ENCODE assay signal across 8 cellular contexts in the genomic region with DNA sequence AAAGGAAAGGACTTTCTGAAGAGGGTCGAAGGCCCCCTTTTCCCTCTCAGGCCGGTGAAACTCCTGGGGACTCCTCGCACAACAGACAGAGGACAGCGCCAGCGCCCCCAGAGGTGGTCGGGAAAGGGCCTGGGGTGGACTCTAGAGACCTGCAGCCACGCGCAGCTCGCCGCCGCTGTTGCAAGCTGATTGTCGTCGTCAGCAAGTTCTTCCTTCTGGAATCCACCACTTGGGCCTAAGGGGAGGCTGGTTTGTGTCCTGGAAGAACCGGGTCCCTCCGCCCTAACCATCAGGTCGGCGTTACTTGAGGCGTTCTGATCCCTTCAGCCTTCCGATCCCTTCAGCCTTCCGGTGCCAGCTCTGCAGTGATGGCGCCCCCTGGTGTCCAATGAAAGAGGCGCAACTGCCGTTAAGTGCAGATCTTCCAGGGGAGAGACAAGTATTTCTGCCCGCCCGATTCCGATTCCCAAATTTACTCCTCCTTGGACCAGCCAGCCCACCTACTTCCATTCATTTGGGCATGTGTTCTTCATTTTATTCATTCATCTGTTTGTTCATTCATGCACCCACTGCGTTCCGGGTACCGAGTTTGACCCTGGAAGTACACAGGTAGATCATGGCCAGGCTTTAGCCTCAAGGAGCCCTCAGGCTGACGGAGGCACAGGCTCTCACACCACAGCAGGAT.
DNase-seq lines count a peak whose midpoint lies in the region; ATAC-seq and TF ChIP-seq lines count a peak whose summit lies in the region.

No MANE protein-coding gene starts in this region.

- H3K4me1 ChIP-seq in SJCRH30 (no peaks in the 10 kb centered on the region), osteoblast (ENCODE audit: insufficient read depth, low read length) (peaks cover 3% of the 10 kb centered on the region), testis (no peaks in the 10 kb centered on the region)

- H3K4me2 ChIP-seq in osteoblast (ENCODE audit: insufficient read depth, low read length), result peak overlapping the region; percentile 75

- no peaks in the 10 kb centered on the region for H3K36me3 Mint-ChIP-seq in activated naive CD4-positive, alpha-beta T cell treated with anti-CD3 and anti-CD28 coated beads for 36 hours (ENCODE audit: low read depth)

- CTCF ChIA-PET in activated naive CD4-positive, alpha-beta T cell treated with anti-CD3 and anti-CD28 coated beads for 36 hours (lab: Charles Lee), result interaction anchor here (0.6 to 3.2 kb wide), 23 partner anchors 10 to 866 kb away, joined by 3 to 17 read pairs (median 3); no protein-coding TSS in a partner anchor

- 3 to 6% methylated on average over 22 to 30 of the region's 30 CpGs for WGBS in testis, 2 donors

- no peaks in the 10 kb centered on the region for H4K20me1 ChIP-seq in osteoblast (ENCODE audit: insufficient read depth, low read length)

- TF ChIP-seq POLR2A in testis (IDR thresholded peaks at IDR 0.05), result no peak

- no peaks in the 10 kb centered on the region for H3K36me3 ChIP-seq in SJCRH30
- H3K36me3 ChIP-seq in osteoblast (ENCODE audit: insufficient read depth, low read length), result no peaks in the 10 kb centered on the region
- H3K36me3 ChIP-seq in testis (ENCODE audit: low read depth, missing control alignments), result no peaks in the 10 kb centered on the region

- H3K27ac ChIP-seq in SJCRH30, result no peak overlapping the region
- H3K27ac ChIP-seq in osteoblast (ENCODE audit: low read depth, low read length), result no peak overlapping the region
- no peak overlapping the region for H3K27ac ChIP-seq in testis

- H3K27me3 ChIP-seq in SJCRH30 (no peaks in the 10 kb centered on the region), osteoblast (ENCODE audit: insufficient read depth, low read length) (peaks cover 18% of the 10 kb centered on the region), testis (no peaks in the 10 kb centered on the region)

- DNase-seq in ELF-1 (ENCODE audit: low read depth, low spot score) (peak; percentile 90), KBM-7 (peak; percentile 80), SJCRH30 (peak; percentile 34 to 73), glomerular visceral epithelial cell (ENCODE audit: extremely low spot score) (peak; percentile 60), osteoblast (ENCODE audit: insufficient read length, low spot score, missing footprints) (peak; percentile 93), testis (peak; percentile 91)
- DNase-seq in activated naive CD4-positive, alpha-beta T cell treated with anti-CD3 and anti-CD28 coated beads for 36 hours, result peak; percentile 81

- no peak overlapping the region for H3K27ac Mint-ChIP-seq in activated naive CD4-positive, alpha-beta T cell treated with anti-CD3 and anti-CD28 coated beads for 36 hours

- H2AFZ ChIP-seq in osteoblast (ENCODE audit: low read length), result peak overlapping the region; percentile 89

- H3K4me3 Mint-ChIP-seq in activated naive CD4-positive, alpha-beta T cell treated with anti-CD3 and anti-CD28 coated beads for 36 hours, result no peak overlapping the region

- H3K4me3 ChIP-seq in SJCRH30, result no peak overlapping the region
- H3K4me3 ChIP-seq in osteoblast (ENCODE audit: insufficient read depth, low read length), result peak overlapping the region; percentile 45
- H3K4me3 ChIP-seq in testis, result peak overlapping the region; percentile 42 to 56

- peaks cover 8% of the 10 kb centered on the region for H3K4me1 Mint-ChIP-seq in activated naive CD4-positive, alpha-beta T cell treated with anti-CD3 and anti-CD28 coated beads for 36 hours (ENCODE audit: low read depth)

- in situ Hi-C loops in KBM-7 (cut with MboI; ENCODE audit: low pct_unique_long_range_greater_than_20kb, low sequenced_read_pairs), result loop anchor here (25.0 kb wide), 1 partner anchor 402 kb away; no protein-coding TSS in a partner anchor

- H3K9me3 ChIP-seq in SJCRH30 (replicated peaks) (no peaks in the 10 kb centered on the region), osteoblast (ENCODE audit: low read depth, low read length) (peaks cover under 1% of the 10 kb centered on the region), testis (no peaks in the 10 kb centered on the region)

- TF ChIP-seq CTCF in osteoblast (IDR thresholded peaks at IDR 0.05; ENCODE audit: extremely low read depth, low read depth, low read length) (peak; percentile 93), testis (IDR thresholded peaks at IDR 0.05) (peak; percentile 78 to 88 (median 82))

- intact Hi-C loops in activated naive CD4-positive, alpha-beta T cell treated with anti-CD3 and anti-CD28 coated beads for 36 hours (cut with micrococcal nuclease), result loop anchor here (1.0 kb wide), 2 partner anchors 322 to 395 kb away; no protein-coding TSS in a partner anchor
- intact Hi-C loops in testis (cut with DNase I; ENCODE audit: low total_unique reads), result no loop called here

- H3K9me3 Mint-ChIP-seq in activated naive CD4-positive, alpha-beta T cell treated with anti-CD3 and anti-CD28 coated beads for 36 hours, result peaks cover 5% of the 10 kb centered on the region

- ATAC-seq in HG02623 (IDR thresholded peaks at IDR 0.05; ENCODE audit: unreplicated experiment), result no peak

- H3K27me3 Mint-ChIP-seq in activated naive CD4-positive, alpha-beta T cell treated with anti-CD3 and anti-CD28 coated beads for 36 hours (ENCODE audit: low read depth), result peaks cover 31% of the 10 kb centered on the region

- H3K79me2 ChIP-seq in osteoblast (ENCODE audit: insufficient read depth, low read length), result no peaks in the 10 kb centered on the region
